11 cellular contexts compared by ENCODE assay signal in the genomic region with DNA sequence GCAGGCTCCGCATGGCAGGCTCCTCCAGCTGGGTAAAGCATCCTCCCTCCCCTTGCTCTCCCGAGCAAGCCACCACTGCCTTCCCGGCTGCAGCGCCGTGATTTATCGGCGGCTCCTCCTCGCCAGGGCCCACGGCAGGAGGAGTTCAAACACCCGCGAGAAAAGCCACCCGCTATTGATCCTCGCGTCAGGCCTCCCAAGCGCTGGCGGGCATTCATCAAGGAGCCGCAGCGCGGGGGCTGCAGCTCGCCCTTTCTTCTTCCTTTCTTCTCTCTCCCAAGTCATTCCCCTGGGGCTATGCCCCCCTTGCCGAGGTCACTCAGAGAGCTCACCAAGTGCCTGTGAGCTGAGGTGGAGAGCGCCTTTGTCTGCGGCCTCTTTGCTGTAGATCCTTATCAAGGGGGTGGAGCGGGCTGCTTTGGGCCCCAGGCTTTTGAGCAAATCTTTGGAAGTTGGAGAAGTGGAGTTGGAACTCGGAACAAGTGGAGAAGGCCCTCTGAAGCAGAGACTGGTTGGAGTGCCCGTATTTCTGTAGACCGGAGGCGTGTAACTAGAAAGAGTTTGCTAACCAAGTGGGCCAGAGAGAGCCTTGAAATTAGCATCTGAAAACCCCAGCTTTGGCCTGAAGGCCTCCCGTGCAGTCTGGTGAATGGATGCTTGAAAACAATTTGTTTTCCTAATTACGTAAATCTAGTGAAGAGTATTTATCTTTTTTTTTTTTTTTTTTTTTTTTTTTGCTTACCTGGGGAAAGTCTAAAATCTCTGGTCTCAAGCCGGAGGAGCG.
A peak's percentile ranks its signal among the peaks of the same experiment; 100 is the strongest.
DNase-seq lines count a peak whose midpoint lies in the region; ATAC-seq and TF ChIP-seq lines count a peak whose summit lies in the region.
"Had no signal": no experiment of that assay in that cellular context is flagged by ENCODE, and none has a peak within 500 bp of the region (broad histone marks: within the 10 kb centered on the region; RNA-seq: fewer than 3 reads in every experiment).

No MANE protein-coding gene starts in this region.

- peak overlapping the region in 9 of 10 donors; percentile 32 to 95 (median 69) for H3K27ac ChIP-seq in heart right ventricle
- peak overlapping the region; percentile 68 for H3K27ac ChIP-seq in upper lobe of right lung

- H3K27ac Mint-ChIP-seq in brain (peak overlapping the region; percentile 54 to 95 (median 93)), mesothelial cell of epicardium (peak overlapping the region; percentile 97)
- H3K27ac Mint-ChIP-seq: activated CD8-positive, alpha-beta T cell treated with anti-CD3 and anti-CD28 coated beads, Interleukin-2, amount 10 ng/mL, durations not matched to agents 7 days and 5 days had no signal

- H3K4me1 Mint-ChIP-seq in brain, result peaks cover 83% of the 10 kb centered on the region
- peaks cover 72% of the 10 kb centered on the region for H3K4me1 Mint-ChIP-seq in mesothelial cell of epicardium

- H3K27me3 ChIP-seq in heart right ventricle, result no peaks in the 10 kb centered on the region
- H3K27me3 ChIP-seq in upper lobe of right lung, result no peaks in the 10 kb centered on the region

- TF ChIP-seq CTCF in heart right ventricle (IDR thresholded peaks at IDR 0.05) (no peak), brain (conservative IDR thresholded peaks at IDR 0.05) (no peak), mesothelial cell of epicardium (IDR thresholded peaks at IDR 0.05; ENCODE audit: unreplicated experiment) (no peak), upper lobe of right lung (IDR thresholded peaks at IDR 0.05) (no peak)

- H3K4me3 ChIP-seq in heart right ventricle, result no peak overlapping the region
- H3K4me3 ChIP-seq in upper lobe of right lung, result no peak overlapping the region

- peaks cover 0 to 19% (median 0%) of the 10 kb centered on the region in 9 donors for H3K36me3 ChIP-seq in heart right ventricle
- no peaks in the 10 kb centered on the region for H3K36me3 ChIP-seq in upper lobe of right lung

- H3K4me3 Mint-ChIP-seq in brain, result peak overlapping the region; percentile 72 to 88 (median 74)
- H3K4me3 Mint-ChIP-seq in mesothelial cell of epicardium, result peak overlapping the region; percentile 52

- DNase-seq in heart right ventricle (no peak), left cardiac atrium (no peak), mesothelial cell of epicardium (ENCODE audit: low spot score in 2 of 2, unreplicated experiment in 2 of 2) (peak in 1 of 2 experiments; percentile 68), upper lobe of right lung (no peak), A172 (ENCODE audit: low spot score) (no peak), UCSD-AML1 (lab: John Stamatoyannopoulos, UW; ENCODE audit: unreplicated experiment) (no peak), mesenteric fat pad (ENCODE audit: low spot score) (no peak)
- DNase-seq: activated CD8-positive, alpha-beta T cell treated with anti-CD3 and anti-CD28 coated beads, Interleukin-2, amount 10 ng/mL, durations not matched to agents 7 days and 5 days; NCI-H2171; SHP77 treated with DMSO at 0.1 percent for 48 hours had no signal

- WGBS in heart right ventricle, 2 donors, result 69 to 73% methylated on average over 32 of the region's 32 CpGs

- H3K4me1 ChIP-seq in heart right ventricle (peaks cover 48 to 93% (median 87%) of the 10 kb centered on the region in 9 donors), upper lobe of right lung (peaks cover 86% of the 10 kb centered on the region)

- H3K9me3 ChIP-seq in heart right ventricle (no peaks in the 10 kb centered on the region), upper lobe of right lung (no peaks in the 10 kb centered on the region)

- no peaks in the 10 kb centered on the region for H3K9me3 Mint-ChIP-seq in brain
- no peaks in the 10 kb centered on the region for H3K9me3 Mint-ChIP-seq in mesothelial cell of epicardium

- intact Hi-C loops in heart right ventricle (cut with DNase I) (loop anchor here in 1 of 10 donors (10.0 kb wide), 1 partner anchor 105 kb away; a partner anchor contains a TSS), left cardiac atrium (cut with DNase I) (no loop called here), upper lobe of right lung (cut with DNase I) (no loop called here)

- no peaks in the 10 kb centered on the region for H3K36me3 Mint-ChIP-seq in brain
- peaks cover 5% of the 10 kb centered on the region for H3K36me3 Mint-ChIP-seq in mesothelial cell of epicardium

- ATAC-seq in heart right ventricle, result no peak
- ATAC-seq in left cardiac atrium, result no peak
- ATAC-seq in upper lobe of right lung, result peak; percentile 13
- ATAC-seq: activated CD8-positive, alpha-beta T cell treated with anti-CD3 and anti-CD28 coated beads, Interleukin-2, amount 10 ng/mL, durations not matched to agents 7 days and 5 days had no signal

- peaks cover 7% of the 10 kb centered on the region for H3K27me3 Mint-ChIP-seq in brain
- H3K27me3 Mint-ChIP-seq in mesothelial cell of epicardium (ENCODE audit: low read depth), result no peaks in the 10 kb centered on the region
